7 cellular contexts compared by ENCODE assay signal in genomic region chr1:112954945-112955677, GRCh38. TPM values are rescaled to one million over a fixed set of nuclear protein-coding genes. Genes with fewer than 3 reads are reported as not detected.
DNase-seq lines count a peak whose midpoint lies in the region; ATAC-seq and TF ChIP-seq lines count a peak whose summit lies in the region.

No MANE protein-coding gene starts in this region.

- ATAC-seq in GM18502 (IDR thresholded peaks at IDR 0.05; ENCODE audit: poor library complexity, unreplicated experiment) (peak; percentile 20), HG02852 (IDR thresholded peaks at IDR 0.05; ENCODE audit: unreplicated experiment) (peak; percentile 17), WTC11 (peak; percentile 56)
- peak; percentile 1 for ATAC-seq in central memory CD8-positive, alpha-beta T cell (replicated peaks; ENCODE audit: extremely low read depth, poor library complexity, severe bottlenecking)

- no peaks in the 10 kb centered on the region for H3K27me3 Mint-ChIP-seq in WTC11 (ENCODE audit: low read depth)
- no peaks in the 10 kb centered on the region for H3K27me3 Mint-ChIP-seq in central memory CD8-positive, alpha-beta T cell

- no peak for TF ChIP-seq CTCF in WTC11 (IDR thresholded peaks at IDR 0.05)

- POLR2A ChIA-PET in WTC11 (lab: Charles Lee), result interaction anchor here (1.3 to 2.8 kb wide), 2 partner anchors 87 to 117 kb away, joined by 5 to 17 read pairs; no protein-coding TSS in a partner anchor

- peaks cover 39% of the 10 kb centered on the region for H3K36me3 Mint-ChIP-seq in WTC11
- peaks cover 4% of the 10 kb centered on the region for H3K36me3 Mint-ChIP-seq in central memory CD8-positive, alpha-beta T cell (ENCODE audit: insufficient read depth)

- CTCF ChIA-PET in WTC11 (lab: Charles Lee), result interaction anchor here (0.9 to 2.4 kb wide), 4 partner anchors 72 to 118 kb away, joined by 3 to 28 read pairs (median 8); partner anchors contain the start of gene LRIG2

- peak overlapping the region; percentile 96 for H3K4me3 Mint-ChIP-seq in WTC11
- peak overlapping the region; percentile 97 for H3K4me3 Mint-ChIP-seq in central memory CD8-positive, alpha-beta T cell

- no peaks in the 10 kb centered on the region for H3K9me3 Mint-ChIP-seq in WTC11
- H3K9me3 Mint-ChIP-seq in central memory CD8-positive, alpha-beta T cell, result no peaks in the 10 kb centered on the region

- H3K4me1 Mint-ChIP-seq in WTC11, result peaks cover 57% of the 10 kb centered on the region
- peaks cover 37% of the 10 kb centered on the region for H3K4me1 Mint-ChIP-seq in central memory CD8-positive, alpha-beta T cell

- H3K27ac Mint-ChIP-seq in WTC11, result peak overlapping the region; percentile 94
- peak overlapping the region; percentile 96 for H3K27ac Mint-ChIP-seq in central memory CD8-positive, alpha-beta T cell (ENCODE audit: low read depth)

- DNase-seq in NCI-H1694 treated with DMSO at 0.1 percent for 48 hours (lab: John Stamatoyannopoulos, UW) (peak; percentile 49), WTC11 (ENCODE audit: low spot score) (peak; percentile 79), kidney glomerular epithelial cell (lab: John Stamatoyannopoulos, UW) (peak; percentile 80)
- peak; percentile 11 to 25 for DNase-seq in central memory CD8-positive, alpha-beta T cell (ENCODE audit: low spot score in 2 of 2)
- DNase-seq in stimulated activated CD4-positive, alpha-beta T cell treated with anti-CD3 and anti-CD28 coated beads, Interleukin-2, amount 100 ng/mL, for 24 hours, result peak; percentile 66 to 71

TF ChIP-seq in WTC11, 78 proteins besides CTCF, POLR2A, EP300 and RAD21 (continues in another document):
- TF ChIP-seq ZNF671 (CRISPR knock-in tag; IDR thresholded peaks at IDR 0.05), result no peak
- 0 out of 2 replicates have a peak, but pooled peaks have one; percentile 42 for TF ChIP-seq NFE2L1 (CRISPR knock-in tag; IDR thresholded peaks at IDR 0.05)
- no peak for TF ChIP-seq ZNF425 (CRISPR knock-in tag; conservative IDR thresholded peaks at IDR 0.05)
- no peak for TF ChIP-seq FOXJ3 (CRISPR knock-in tag; IDR thresholded peaks at IDR 0.05; ENCODE audit: borderline replicate concordance)
- no peak for TF ChIP-seq PREB (CRISPR knock-in tag; IDR thresholded peaks at IDR 0.05; ENCODE audit: borderline replicate concordance)
- no peak for TF ChIP-seq SMAD4 (CRISPR knock-in tag; IDR thresholded peaks at IDR 0.05)
- no peak for TF ChIP-seq ZBTB43 (CRISPR knock-in tag; IDR thresholded peaks at IDR 0.05)
- TF ChIP-seq JAZF1 (CRISPR knock-in tag; IDR thresholded peaks at IDR 0.05), result no peak
- TF ChIP-seq CREM (CRISPR knock-in tag; IDR thresholded peaks at IDR 0.05), result peak; percentile 45; the same call in 1 of the 2 replicates
- TF ChIP-seq ETV6 (CRISPR knock-in tag; IDR thresholded peaks at IDR 0.05), result no peak
- TF ChIP-seq HMGA2 (CRISPR knock-in tag; IDR thresholded peaks at IDR 0.05), result no peak
- TF ChIP-seq MLX (CRISPR knock-in tag; IDR thresholded peaks at IDR 0.05), result no peak
- no peak for TF ChIP-seq ZNF532 (CRISPR knock-in tag; IDR thresholded peaks at IDR 0.05; ENCODE audit: borderline replicate concordance)
- TF ChIP-seq E2F1 (CRISPR knock-in tag; IDR thresholded peaks at IDR 0.05), result 0 out of 2 replicates have a peak, but pooled peaks have one; percentile 73
- TF ChIP-seq KAT7 (CRISPR knock-in tag; IDR thresholded peaks at IDR 0.05; ENCODE audit: borderline replicate concordance), result no peak
- TF ChIP-seq CBFB (CRISPR knock-in tag; IDR thresholded peaks at IDR 0.05; ENCODE audit: low read depth), result no peak
- TF ChIP-seq MYBL2 (CRISPR knock-in tag; IDR thresholded peaks at IDR 0.05), result no peak

RNA-seq across cellular contexts. Expression of gene SLC16A1, which starts 0.9 kb away (rescaled TPM):
- total RNA-seq in WTC11 (2021), result 328 to 381 TPM (median 374 TPM) in 3 replicates

Comparison
In these comparisons a context has a peak if more than half of its experiments do, and no peak if none do; other contexts are left out.
1. Peak in every context shown above with its lines: DNase-seq and ATAC-seq.
2. ATAC-seq: peak in every context shown above with its lines; median percentile 56 in WTC11; 20 in GM18502; 17 in HG02852; 1 in central memory CD8-positive, alpha-beta T cell.
3. DNase-seq: peak in every context shown above with its lines; median percentile 80 in kidney glomerular epithelial cell; 79 in WTC11; 68 in stimulated activated CD4-positive, alpha-beta T cell treated with anti-CD3 and anti-CD28 coated beads, Interleukin-2, amount 100 ng/mL, for 24 hours; 49 in NCI-H1694 treated with DMSO at 0.1 percent for 48 hours; 18 in central memory CD8-positive, alpha-beta T cell.